Comparison of ENCODE assay signal across 8 cellular contexts in genomic region chr21:45554477-45555175, GRCh38. TPM values are rescaled to one million over a fixed set of nuclear protein-coding genes. Genes with fewer than 3 reads are reported as not detected.
DNase-seq lines count a peak whose midpoint lies in the region; ATAC-seq, FAIRE-seq and TF ChIP-seq lines count a peak whose summit lies in the region.

No MANE protein-coding gene starts in this region.

- peak; percentile 55 to 67 for TF ChIP-seq RAD21 in H1 (IDR thresholded peaks at IDR 0.05 in 1 of 2, conservative IDR thresholded peaks at IDR 0.05 in 1 of 2; ENCODE audit: low read depth in 2 of 2, low read length in 2 of 2)

- no peak overlapping the region for H4K8ac ChIP-seq in H1 (ENCODE audit: extremely low read depth, insufficient read depth, low read length)

- H4K5ac ChIP-seq in H1 (ENCODE audit: insufficient read length, low read depth, low read length) = no peak overlapping the region

- H3K23ac ChIP-seq in H1 (ENCODE audit: insufficient read length) = no peak overlapping the region

- H3K27ac ChIP-seq in H1 (ENCODE audit: low read depth, low read length) (no peak overlapping the region), mesodermal cell (ENCODE audit: low read depth, low read length, severe bottlenecking) (peak overlapping the region; percentile 8)

- no peak overlapping the region for H2AK5ac ChIP-seq in H1 (ENCODE audit: low read depth, low read length)

- H3K9me3 ChIP-seq in H1 (ENCODE audit: insufficient read depth in 2 of 2, low read depth in 1 of 2, low read length in 1 of 2) (no peaks in the 10 kb centered on the region), mesodermal cell (ENCODE audit: control insufficient read depth, low read length) (no peaks in the 10 kb centered on the region)

- H2BK12ac ChIP-seq in H1 (ENCODE audit: low read depth, low read length) = no peak overlapping the region

- peak; percentile 54 for DNase-seq in NK-92 treated with Interleukin-12 subunit alpha and Interleukin-12 subunit beta, amount 100 ng/mL, for 24 hours (lab: John Stamatoyannopoulos, UW)
- peak; percentile 57 for DNase-seq in activated CD8-positive, alpha-beta memory T cell treated with anti-CD3 and anti-CD28 coated beads, Interleukin-2, amount 50 U/mL, for 1 hour (ENCODE audit: extremely low read depth)
- DNase-seq in H1 (ENCODE audit: low read depth in 1 of 2, low spot score in 2 of 2) = peak in 1 of 2 experiments; percentile 94
- DNase-seq in stimulated activated CD8-positive, alpha-beta memory T cell treated with anti-CD3 and anti-CD28 coated beads, Interleukin-15, amount 100 ng/mL, for 4 hours (ENCODE audit: low read depth in 2 of 2) = peak; percentile 67 to 73

- WGBS in H1 (ENCODE audit: extremely low coverage in 1 of 2, insufficient coverage in 1 of 2, insufficient read length in 1 of 2, insufficient replicate concordance in 2 of 2, low coverage in 1 of 2, low lambda C conversion rate in 2 of 2, missing lambda C conversion rate in 1 of 2), 2 experiments = 16% methylated on average over 26 of the region's 53 CpGs; no CpG with 5 or more reads in 1 of the 2 experiments
- WGBS in mesodermal cell (ENCODE audit: insufficient coverage in 2 of 2), 2 experiments = 7 to 12% methylated on average over 24 to 32 of the region's 53 CpGs

- no peak overlapping the region for H4K91ac ChIP-seq in H1 (replicated peaks; ENCODE audit: insufficient read length, low read length)

- POLR2A ChIA-PET in H1 (lab: Charles Lee; ENCODE audit: partially characterized antibody) = no interaction called here

- peak overlapping the region; percentile 15 to 62 (median 48); a peak in 7 of 8 replicates for H3K4me3 ChIP-seq in H1 (ENCODE audit: extremely low read depth in 1 of 4, insufficient read depth in 2 of 4, low read depth in 3 of 4, low read length in 4 of 4)
- peak overlapping the region; percentile 42 for H3K4me3 ChIP-seq in mesodermal cell (ENCODE audit: extremely low read depth, insufficient read depth, low read length, poor library complexity, severe bottlenecking)

- no peak overlapping the region for H2BK15ac ChIP-seq in H1 (ENCODE audit: low read length)

- CTCF ChIA-PET in H1 (lab: Charles Lee; ENCODE audit: partially characterized antibody) = interaction anchor here (3.1 kb wide), 1 partner anchor 266 kb away, joined by 20 read pairs; no protein-coding TSS in a partner anchor

- H2BK20ac ChIP-seq in H1 (ENCODE audit: low read length) = no peak overlapping the region

- no peak overlapping the region for H2BK5ac ChIP-seq in H1 (ENCODE audit: low read depth, low read length)

- ATAC-seq in HG03135 (IDR thresholded peaks at IDR 0.05; ENCODE audit: unreplicated experiment) (peak; percentile 55), GM18520 (IDR thresholded peaks at IDR 0.05; ENCODE audit: unreplicated experiment) (no peak)

- H3K14ac ChIP-seq in H1 (ENCODE audit: insufficient read length) = no peak overlapping the region

- peaks cover 0 to 2% of the 10 kb centered on the region in 2 experiments for H4K20me1 ChIP-seq in H1 (replicated peaks in 1 of 2; ENCODE audit: control insufficient read depth in 1 of 2, insufficient read depth in 2 of 2, low read length in 2 of 2)

- no peak for FAIRE-seq in H1 (lab: Jason Lieb, UNC)

- no peak overlapping the region for H3K56ac ChIP-seq in H1 (replicated peaks; ENCODE audit: insufficient read length, low read depth, low read length)

- no peak overlapping the region for H2BK120ac ChIP-seq in H1 (replicated peaks; ENCODE audit: low read depth, low read length)

- H2AFZ ChIP-seq in H1 (ENCODE audit: low read length) = no peak overlapping the region; the same call in 1 of the 2 replicates

- H3K4me1 ChIP-seq in H1 (replicated peaks in 1 of 4; ENCODE audit: control insufficient read depth in 3 of 4, insufficient read depth in 4 of 4, low read length in 3 of 4) = peaks cover 0 to 9% (median 1%) of the 10 kb centered on the region in 4 experiments; a peak in 4 of 7 replicates
- H3K4me1 ChIP-seq in mesodermal cell (ENCODE audit: control insufficient read depth, insufficient read depth, low read length, poor library complexity, severe bottlenecking) = peaks cover 6% of the 10 kb centered on the region

- no peaks in the 10 kb centered on the region for H3K79me1 ChIP-seq in H1 (ENCODE audit: low read depth, low read length)

- no peaks in the 10 kb centered on the region for H3K79me2 ChIP-seq in H1 (ENCODE audit: control insufficient read depth in 1 of 2, insufficient read depth in 2 of 2, low read length in 2 of 2)

- H3K27me3 ChIP-seq in H1 (replicated peaks in 1 of 4; ENCODE audit: control insufficient read depth in 3 of 4, extremely low read depth in 1 of 4, insufficient read depth in 3 of 4, low read length in 3 of 4) = no peaks in the 10 kb centered on the region; a peak in 1 of 7 replicates

- TF ChIP-seq EP300 in H1 (IDR thresholded peaks at IDR 0.05; ENCODE audit: borderline replicate concordance in 1 of 2, low read depth in 2 of 2, low read length in 2 of 2) = no peak

- no peak overlapping the region for H3K9ac ChIP-seq in H1 (replicated peaks in 1 of 4; ENCODE audit: extremely low read depth in 1 of 4, low read depth in 3 of 4, low read length in 3 of 4)

- no peak overlapping the region for H3K18ac ChIP-seq in H1 (ENCODE audit: extremely low read depth, low read length)

- H3K23me2 ChIP-seq in H1 (ENCODE audit: low read depth, low read length) = peaks cover 4% of the 10 kb centered on the region; the same call in 1 of the 2 replicates

- peak; percentile 68 for TF ChIP-seq CTCF in GM12873 (IDR thresholded peaks at IDR 0.05; ENCODE audit: insufficient read depth, low read depth, low read length, missing control alignments)
- peak in 2 of 3 experiments; percentile 72 to 75; a peak in 3 of 4 replicates for TF ChIP-seq CTCF in H1 (IDR thresholded peaks at IDR 0.05; ENCODE audit: control extremely low read depth in 1 of 3, insufficient read depth in 1 of 3, low read depth in 1 of 3, low read length in 3 of 3)

- H3K4me2 ChIP-seq in H1 (ENCODE audit: insufficient read depth in 1 of 2, low read depth in 2 of 2, low read length in 2 of 2) = peak overlapping the region; percentile 46 to 68

- no peak for TF ChIP-seq POLR2A in H1 (IDR thresholded peaks at IDR 0.05; ENCODE audit: control extremely low read depth in 1 of 2, low read depth in 2 of 2, low read length in 2 of 2)

- H3K4ac ChIP-seq in H1 (replicated peaks; ENCODE audit: insufficient read length, low read depth, low read length) = no peak overlapping the region

- H3K36me3 ChIP-seq in H1 (ENCODE audit: control insufficient read depth in 2 of 4, insufficient read depth in 4 of 4, low read length in 3 of 4) = no peaks in the 10 kb centered on the region
- H3K36me3 ChIP-seq in mesodermal cell (ENCODE audit: control insufficient read depth, insufficient read depth, low read length) = no peaks in the 10 kb centered on the region

RNA-seq across cellular contexts. Expression of gene SLC19A1, which starts 12.4 kb away (rescaled TPM):
- total RNA-seq in H1 (2021; fragmentation: NEBNext Ultra II Directional; extraction: Animal tissue kit (Norgen Biotek cat#: 25700)) = 31.6 and 33.5 TPM in 2 replicates
- polyA plus RNA-seq in H1 (2011; rRNA removed) = 43.8 and 48.3 TPM in 2 replicates
- polyA plus RNA-seq in H1 (2011; cell fraction: cytosol; rRNA removed) = 22.7 TPM
- 47.4 TPM for polyA plus RNA-seq in H1 (2011; cell fraction: nucleus; rRNA removed)
- polyA plus RNA-seq in H1 (2012, experiment 1 of 2) = 47.5 to 77.8 TPM (median 65.6 TPM) in 4 replicates
- 70.7 TPM for polyA plus RNA-seq in H1 (2012, experiment 2 of 2)
- 40.9 TPM for polyA plus RNA-seq in H1 (2013, experiment 1 of 2)
- 42.0 TPM for polyA plus RNA-seq in H1 (2013, experiment 2 of 2)
- polyA minus RNA-seq in H1 (2011; rRNA and poly(A)+ RNA removed) = 12.0 and 29.3 TPM in 2 replicates
- 17.7 TPM for polyA minus RNA-seq in H1 (2011; cell fraction: cytosol; rRNA and poly(A)+ RNA removed)
- 18.7 TPM for polyA minus RNA-seq in H1 (2011; cell fraction: nucleus; rRNA and poly(A)+ RNA removed)
- 13.7 TPM for polyA plus RNA-seq in mesodermal cell (2013, experiment 1 of 2)
- 9.4 TPM for polyA plus RNA-seq in mesodermal cell (2013, experiment 2 of 2)
